ENCODE assay signal across 24 cellular contexts in genomic region chr3:33901862-33902563, GRCh38.
A peak's percentile ranks its signal among the peaks of the same experiment; 100 is the strongest.
DNase-seq lines count a peak whose midpoint lies in the region; ATAC-seq, FAIRE-seq and TF ChIP-seq lines count a peak whose summit lies in the region.
"Had no signal": no experiment of that assay in that cellular context is flagged by ENCODE, and none has a peak within 500 bp of the region (broad histone marks: within the 10 kb centered on the region; RNA-seq: fewer than 3 reads in every experiment).

No MANE protein-coding gene starts in this region.

- no peaks in the 10 kb centered on the region for H3K4me1 Mint-ChIP-seq in GM23338

- intact Hi-C loops in sciatic nerve (cut with DNase I) (loop anchor here (5.0 kb wide), 1 partner anchor 70 kb away; no protein-coding TSS in a partner anchor), transverse colon (cut with DNase I; ENCODE audit: low total_unique reads) (no loop called here)

- H3K9ac ChIP-seq in keratinocyte (ENCODE audit: control insufficient read depth, extremely low read depth, insufficient read depth, low read length) = no peak overlapping the region
- H3K9ac ChIP-seq: BLaER1 treated with 17β-estradiol and CSF1 and Interleukin-3, amounts not matched to agents 10 nM and 100 nM; SK-N-SH had no signal

- no peak overlapping the region for H3K27ac ChIP-seq in GM23338 (ENCODE audit: low read depth)
- no peak overlapping the region for H3K27ac ChIP-seq in RWPE2 (ENCODE audit: poor library complexity, severe bottlenecking)
- H3K27ac ChIP-seq in keratinocyte (ENCODE audit: control insufficient read depth, insufficient read depth, low read length) = peak overlapping the region; percentile 6
- no peak overlapping the region for H3K27ac ChIP-seq in transverse colon
- H3K27ac ChIP-seq: A549; BLaER1 treated with 17β-estradiol and CSF1 and Interleukin-3, amounts not matched to agents 10 nM and 100 nM had no signal

- H3K27me3 ChIP-seq in GM23338 (ENCODE audit: insufficient read depth) (no peaks in the 10 kb centered on the region), RWPE2 (ENCODE audit: insufficient read depth, poor library complexity, severe bottlenecking) (no peaks in the 10 kb centered on the region), keratinocyte (ENCODE audit: control insufficient read depth, extremely low read depth, insufficient read depth, low read length) (no peaks in the 10 kb centered on the region), transverse colon (no peaks in the 10 kb centered on the region)
- H3K27me3 ChIP-seq: BLaER1 treated with 17β-estradiol and CSF1 and Interleukin-3, amounts not matched to agents 10 nM and 100 nM; MG63 had no signal

- H3K36me3 Mint-ChIP-seq in GM23338 (ENCODE audit: low read depth) = no peaks in the 10 kb centered on the region; the same call in 2 of the 3 replicates

- no peaks in the 10 kb centered on the region for H3K9me3 ChIP-seq in RWPE2 (ENCODE audit: severe bottlenecking)
- H3K9me3 ChIP-seq in keratinocyte (ENCODE audit: control insufficient read depth, low read depth, low read length) = no peaks in the 10 kb centered on the region
- no peaks in the 10 kb centered on the region for H3K9me3 ChIP-seq in transverse colon
- H3K9me3 ChIP-seq: A549; BLaER1 treated with 17β-estradiol and CSF1 and Interleukin-3, amounts not matched to agents 10 nM and 100 nM; Caco-2; MG63; SK-N-SH had no signal

- TF ChIP-seq CTCF in GM23338 (conservative IDR thresholded peaks at IDR 0.05; ENCODE audit: low read depth in 2 of 2) (no peak), RWPE2 (IDR thresholded peaks at IDR 0.05; ENCODE audit: poor library complexity, severe bottlenecking) (no peak), epithelial cell of esophagus (IDR thresholded peaks at IDR 0.05; ENCODE audit: insufficient read depth, low read depth, low read length, missing control alignments) (no peak), keratinocyte (optimal IDR thresholded peaks at IDR 0.05 in 1 of 3, IDR thresholded peaks at IDR 0.05 in 1 of 3, conservative IDR thresholded peaks at IDR 0.05 in 1 of 3; ENCODE audit: extremely low read depth in 1 of 3, insufficient read depth in 2 of 3, low read length in 3 of 3) (no peak), transverse colon (IDR thresholded peaks at IDR 0.05) (no peak)

- no peaks in the 10 kb centered on the region; the same call in 1 of the 2 replicates for H3K9me2 ChIP-seq in GM23338 (ENCODE audit: insufficient read depth)
- H3K9me2 ChIP-seq: SK-N-SH had no signal

- 81 to 83% methylated on average over 3 to 6 of the region's 6 CpGs for WGBS in transverse colon (ENCODE audit: low coverage in 1 of 2), 2 donors

- H4K20me1 ChIP-seq in GM23338 (replicated peaks; ENCODE audit: insufficient read depth) = no peaks in the 10 kb centered on the region
- H4K20me1 ChIP-seq in keratinocyte (ENCODE audit: control insufficient read depth, extremely low read depth, insufficient read depth, low read length) = no peaks in the 10 kb centered on the region
- H4K20me1 ChIP-seq: BLaER1 treated with 17β-estradiol and CSF1 and Interleukin-3, amounts not matched to agents 10 nM and 100 nM had no signal

- H3K4me3 Mint-ChIP-seq in GM23338 = no peak overlapping the region
- H3K4me3 Mint-ChIP-seq: CD4-positive, alpha-beta T cell had no signal

- no peaks in the 10 kb centered on the region for H3K9me1 ChIP-seq in keratinocyte (ENCODE audit: control insufficient read depth, extremely low read depth, insufficient read depth, low read length)

- TF ChIP-seq EP300 in transverse colon (IDR thresholded peaks at IDR 0.05; ENCODE audit: low read depth) = no peak

- dilution Hi-C loops in keratinocyte (cut with MboI; ENCODE audit: extremely low pct_ligation_motif_present, low sequenced_read_pairs) = no loop called here

- DNase-seq in GM23338 (ENCODE audit: low spot score) (no peak), RWPE2 (ENCODE audit: low spot score) (no peak), epithelial cell of esophagus (ENCODE audit: low read depth) (peak; percentile 86), keratinocyte (ENCODE audit: low read depth, low spot score) (no peak), sciatic nerve (ENCODE audit: low spot score) (no peak), transverse colon (no peak)
- DNase-seq: AML-193; Caco-2; CD4-positive, alpha-beta T cell; GDM1; MG63; NCI-H1105 treated with DMSO at 0.1 percent for 48 hours; NCI-H2029; NCI-H446; NCI-H524 treated with DMSO at 0.1 percent for 48 hours; NCI-H774; SK-N-SH had no signal

- H2AFZ ChIP-seq in GM23338 (0 out of 2 replicates have a peak overlapping the region, but pooled peaks have one; percentile 14), keratinocyte (ENCODE audit: control insufficient read depth, low read length) (peak overlapping the region; percentile 89)

- FAIRE-seq in keratinocyte (lab: Jason Lieb, UNC) = peak; percentile 82
- FAIRE-seq: A549, GM12878, H54, HepG2 had no signal

- ATAC-seq in GM23338 (no peak), RWPE2 (ENCODE audit: low read depth) (peak; percentile 48), HG03354 (IDR thresholded peaks at IDR 0.05; ENCODE audit: poor library complexity, severe bottlenecking, unreplicated experiment) (no peak), sciatic nerve (no peak)
- ATAC-seq: A549, GM12878, HepG2, Panc1 had no signal

- H3K4me2 ChIP-seq in GM23338 (no peak overlapping the region), keratinocyte (ENCODE audit: control insufficient read depth, extremely low read depth, insufficient read depth, low read depth, low read length) (peak overlapping the region; percentile 44)
- H3K4me2 ChIP-seq: A549; BLaER1 treated with 17β-estradiol and CSF1 and Interleukin-3, amounts not matched to agents 10 nM and 100 nM; SK-N-SH had no signal

- H3K36me3 ChIP-seq in GM23338 (ENCODE audit: insufficient read depth) = no peaks in the 10 kb centered on the region; the same call in 1 of the 2 replicates
- H3K36me3 ChIP-seq in RWPE2 (ENCODE audit: low read depth) = no peaks in the 10 kb centered on the region
- no peaks in the 10 kb centered on the region for H3K36me3 ChIP-seq in keratinocyte (ENCODE audit: control insufficient read depth in 2 of 2, extremely low read depth in 1 of 2, insufficient read depth in 2 of 2, low read length in 2 of 2)
- no peaks in the 10 kb centered on the region for H3K36me3 ChIP-seq in transverse colon
- H3K36me3 ChIP-seq: BLaER1 treated with 17β-estradiol and CSF1 and Interleukin-3, amounts not matched to agents 10 nM and 100 nM; MG63 had no signal

- H3K4me1 ChIP-seq in GM23338 (ENCODE audit: insufficient read depth) = no peaks in the 10 kb centered on the region
- no peaks in the 10 kb centered on the region for H3K4me1 ChIP-seq in RWPE2 (ENCODE audit: insufficient read depth, poor library complexity, severe bottlenecking)
- peaks cover 11% of the 10 kb centered on the region for H3K4me1 ChIP-seq in keratinocyte (ENCODE audit: control insufficient read depth, extremely low read depth, insufficient read depth, low read length)
- no peaks in the 10 kb centered on the region for H3K4me1 ChIP-seq in transverse colon
- H3K4me1 ChIP-seq: A549; BLaER1 treated with 17β-estradiol and CSF1 and Interleukin-3, amounts not matched to agents 10 nM and 100 nM; Caco-2 had no signal

- H3K9me3 Mint-ChIP-seq in GM23338 = no peaks in the 10 kb centered on the region
- H3K9me3 Mint-ChIP-seq: CD4-positive, alpha-beta T cell had no signal

- peaks cover 4% of the 10 kb centered on the region for H3K27me3 Mint-ChIP-seq in GM23338 (ENCODE audit: insufficient read depth, low read depth, poor library complexity)
- H3K27me3 Mint-ChIP-seq: CD4-positive, alpha-beta T cell had no signal

- no peaks in the 10 kb centered on the region for H3F3A ChIP-seq in GM23338 (replicated peaks; ENCODE audit: low read depth)

- no peak overlapping the region for H3K27ac Mint-ChIP-seq in GM23338
- H3K27ac Mint-ChIP-seq: CD4-positive, alpha-beta T cell had no signal

- in situ Hi-C loops in transverse colon (cut with MboI; ENCODE audit: low pct_ligation_motif_present in 1 of 4, low pct_unique_long_range_greater_than_20kb in 1 of 4, low sequenced_read_pairs in 3 of 4) = no loop called here

- TF ChIP-seq POLR2A in transverse colon (IDR thresholded peaks at IDR 0.05) = no peak

- H3K4me3 ChIP-seq in GM23338 = no peak overlapping the region
- no peak overlapping the region for H3K4me3 ChIP-seq in RWPE2 (ENCODE audit: severe bottlenecking)
- H3K4me3 ChIP-seq in epithelial cell of esophagus (ENCODE audit: low read length) = no peak overlapping the region
- no peak overlapping the region for H3K4me3 ChIP-seq in keratinocyte (ENCODE audit: control insufficient read depth in 2 of 3, extremely low read depth in 1 of 3, insufficient read depth in 2 of 3, low read depth in 1 of 3, low read length in 3 of 3)
- H3K4me3 ChIP-seq in transverse colon = no peak overlapping the region
- H3K4me3 ChIP-seq: A549; BLaER1 treated with 17β-estradiol and CSF1 and Interleukin-3, amounts not matched to agents 10 nM and 100 nM; GM12878; MG63 had no signal

- H3K79me2 ChIP-seq in GM23338 (replicated peaks; ENCODE audit: insufficient read depth) (no peaks in the 10 kb centered on the region), keratinocyte (ENCODE audit: control insufficient read depth, insufficient read depth, low read length) (no peaks in the 10 kb centered on the region)

TF ChIP-seq in GM23338, 12 proteins besides CTCF, POLR2A, EP300 and RAD21 (continues in another document):
- TF ChIP-seq EZH2 (IDR thresholded peaks at IDR 0.05; ENCODE audit: low read depth, unreplicated experiment) (no peak), REST (IDR thresholded peaks at IDR 0.05; ENCODE audit: unreplicated experiment) (no peak)
